Comparison of ENCODE assay signal across 8 cellular contexts in genomic region chr2:223835701-223836532, GRCh38. TPM values are rescaled to one million over a fixed set of nuclear protein-coding genes. Genes with fewer than 3 reads are reported as not detected.
DNase-seq lines count a peak whose midpoint lies in the region; ATAC-seq, FAIRE-seq and TF ChIP-seq lines count a peak whose summit lies in the region.

No MANE protein-coding gene starts in this region.

- H3K27me3 ChIP-seq in small intestine (ENCODE audit: control insufficient read depth in 2 of 2, insufficient read depth in 2 of 2, low read length in 2 of 2), result no peaks in the 10 kb centered on the region

- no peak for FAIRE-seq in small intestine (lab: Jason Lieb, UNC)

- H3K36me3 Mint-ChIP-seq in activated naive CD8-positive, alpha-beta T cell treated with anti-CD3 and anti-CD28 coated beads for 36 hours, result peaks cover 2% of the 10 kb centered on the region

- H3K27ac Mint-ChIP-seq in activated naive CD8-positive, alpha-beta T cell treated with anti-CD3 and anti-CD28 coated beads for 36 hours, result peak overlapping the region; percentile 54

- peaks cover 2 to 5% of the 10 kb centered on the region in 2 donors for H3K4me1 ChIP-seq in small intestine (ENCODE audit: control insufficient read depth in 2 of 2, insufficient read depth in 1 of 2, low read depth in 1 of 2, low read length in 1 of 2)

- no peaks in the 10 kb centered on the region for H3K9me3 Mint-ChIP-seq in activated naive CD8-positive, alpha-beta T cell treated with anti-CD3 and anti-CD28 coated beads for 36 hours

- H3K4me3 Mint-ChIP-seq in activated naive CD8-positive, alpha-beta T cell treated with anti-CD3 and anti-CD28 coated beads for 36 hours, result peak overlapping the region; percentile 95

- in situ Hi-C loops in GM13977 (cut with MboI; ENCODE audit: low pct_unique_long_range_greater_than_20kb, low sequenced_read_pairs, unreplicated experiment), result loop anchor here (10.0 kb wide), 1 partner anchor 51 kb away; no protein-coding TSS in a partner anchor

- H3K36me3 ChIP-seq in small intestine (ENCODE audit: control insufficient read depth in 2 of 2, insufficient read depth in 2 of 2, low read length in 2 of 2), result no peaks in the 10 kb centered on the region

- H3K27ac ChIP-seq in small intestine (ENCODE audit: low read depth in 1 of 2, low read length in 1 of 2), result peak overlapping the region in 1 of 2 donors; percentile 28

- no peak for TF ChIP-seq CTCF in GM13977 (IDR thresholded peaks at IDR 0.05; ENCODE audit: extremely low read depth, insufficient read depth, missing control alignments)

- 63 to 64% (median 63%) methylated on average over 15 of the region's 15 CpGs for WGBS in small intestine, 3 donors

- ATAC-seq in GM21381 (IDR thresholded peaks at IDR 0.05; ENCODE audit: unreplicated experiment) (peak; percentile 61), HG03558 (IDR thresholded peaks at IDR 0.05; ENCODE audit: extremely low read depth, unreplicated experiment) (peak; percentile 47)

- DNase-seq in GM13977 (ENCODE audit: low spot score) (peak; percentile 80), small intestine (peak; percentile 53), DMS153 treated with DMSO at 0.1 percent for 48 hours (lab: John Stamatoyannopoulos, UW; ENCODE audit: unreplicated experiment) (no peak), cortex of kidney (lab: John Stamatoyannopoulos, UW) (no peak), DMS79 treated with DMSO at 0.1 percent for 48 hours (lab: John Stamatoyannopoulos, UW) (no peak)
- DNase-seq in activated naive CD8-positive, alpha-beta T cell treated with anti-CD3 and anti-CD28 coated beads for 36 hours, result peak; percentile 11

- peaks cover 16% of the 10 kb centered on the region for H3K4me1 Mint-ChIP-seq in activated naive CD8-positive, alpha-beta T cell treated with anti-CD3 and anti-CD28 coated beads for 36 hours

- H3K27me3 Mint-ChIP-seq in activated naive CD8-positive, alpha-beta T cell treated with anti-CD3 and anti-CD28 coated beads for 36 hours, result peaks cover 8% of the 10 kb centered on the region

- no peaks in the 10 kb centered on the region for H3K9me3 ChIP-seq in small intestine (ENCODE audit: control insufficient read depth, low read depth)

- H3K4me3 ChIP-seq in small intestine (ENCODE audit: low read depth in 1 of 2, low read length in 2 of 2), result peak overlapping the region in 1 of 2 donors; percentile 81

RNA-seq across cellular contexts. Expression of gene AP1S3, which starts 1.5 kb away (rescaled TPM):
- total RNA-seq in activated naive CD8-positive, alpha-beta T cell treated with anti-CD3 and anti-CD28 coated beads for 36 hours, result 10 to 100 TPM; 10.5 to 11.3 TPM
- polyA plus RNA-seq in small intestine, result 1 to 10 TPM; 4.9 to 7.8 (median 5.0) TPM

Comparison
In these comparisons a context has a peak if more than half of its experiments do, and no peak if none do; other contexts are left out.
1. DNase-seq: peak in GM13977 (single experiment), activated naive CD8-positive, alpha-beta T cell treated with anti-CD3 and anti-CD28 coated beads for 36 hours (single experiment) and small intestine (single experiment); none in DMS153 treated with DMSO at 0.1 percent for 48 hours (single experiment), cortex of kidney (single experiment) and DMS79 treated with DMSO at 0.1 percent for 48 hours (single experiment).